14 cellular contexts compared by ENCODE assay signal in genomic region chr1:30029677-30030076, GRCh38.
DNase-seq lines count a peak whose midpoint lies in the region; ATAC-seq and TF ChIP-seq lines count a peak whose summit lies in the region.
"Had no signal": no experiment of that assay in that cellular context is flagged by ENCODE, and none has a peak within 500 bp of the region (broad histone marks: within the 10 kb centered on the region; RNA-seq: fewer than 3 reads in every experiment).

No MANE protein-coding gene starts in this region.

- H3K4me3 Mint-ChIP-seq in activated CD8-positive, alpha-beta memory T cell treated with anti-CD3 and anti-CD28 coated beads, Interleukin-2, amount 10 ng/mL, durations not matched to agents 7 days and 5 days = no peak overlapping the region
- H3K4me3 Mint-ChIP-seq in chondrocyte (ENCODE audit: unreplicated experiment) (no peak overlapping the region), osteocyte (ENCODE audit: unreplicated experiment) (no peak overlapping the region)
- H3K4me3 Mint-ChIP-seq: B cell; CD8-positive, alpha-beta T cell; GM23338 had no signal

- CTCF ChIA-PET in activated CD8-positive, alpha-beta memory T cell treated with anti-CD3 and anti-CD28 coated beads, Interleukin-2, amount 10 ng/mL, durations not matched to agents 7 days and 5 days (lab: Charles Lee) = no interaction called here

- no peak overlapping the region for H3K27ac Mint-ChIP-seq in activated CD8-positive, alpha-beta memory T cell treated with anti-CD3 and anti-CD28 coated beads, Interleukin-2, amount 10 ng/mL, durations not matched to agents 7 days and 5 days
- H3K27ac Mint-ChIP-seq in chondrocyte (ENCODE audit: unreplicated experiment) (no peak overlapping the region), osteocyte (ENCODE audit: unreplicated experiment) (no peak overlapping the region)
- H3K27ac Mint-ChIP-seq: B cell; CD8-positive, alpha-beta T cell; GM23338 had no signal

- TF ChIP-seq CTCF in chondrocyte (IDR thresholded peaks at IDR 0.05) = no peak
- TF ChIP-seq CTCF in osteocyte (IDR thresholded peaks at IDR 0.05) = no peak

- DNase-seq in activated CD8-positive, alpha-beta memory T cell treated with anti-CD3 and anti-CD28 coated beads, Interleukin-2, amount 10 ng/mL, durations not matched to agents 7 days and 5 days = peak; percentile 15
- DNase-seq in chondrocyte (ENCODE audit: low spot score) (peak; percentile 17), osteocyte (ENCODE audit: extremely low spot score, unreplicated experiment) (peak; percentile 57), ureter (ENCODE audit: low spot score) (peak; percentile 12), putamen (ENCODE audit: low spot score) (no peak)
- DNase-seq: Calu3; CD8-positive, alpha-beta T cell; DMS79 treated with DMSO at 0.1 percent for 48 hours; GF-D8; HCEC 1CT had no signal

- ATAC-seq in activated CD8-positive, alpha-beta memory T cell treated with anti-CD3 and anti-CD28 coated beads, Interleukin-2, amount 10 ng/mL, durations not matched to agents 7 days and 5 days = no peak
- no peak for ATAC-seq in HG02981 (IDR thresholded peaks at IDR 0.05; ENCODE audit: unreplicated experiment)
- ATAC-seq: CD8-positive, alpha-beta T cell; GM23338; HepG2 had no signal

- H3K4me1 Mint-ChIP-seq in activated CD8-positive, alpha-beta memory T cell treated with anti-CD3 and anti-CD28 coated beads, Interleukin-2, amount 10 ng/mL, durations not matched to agents 7 days and 5 days = no peaks in the 10 kb centered on the region
- H3K4me1 Mint-ChIP-seq in chondrocyte (ENCODE audit: low read depth) (peaks cover 3% of the 10 kb centered on the region), osteocyte (ENCODE audit: unreplicated experiment) (peaks cover 3% of the 10 kb centered on the region)
- H3K4me1 Mint-ChIP-seq: B cell, GM23338 had no signal

- H3K27me3 Mint-ChIP-seq in activated CD8-positive, alpha-beta memory T cell treated with anti-CD3 and anti-CD28 coated beads, Interleukin-2, amount 10 ng/mL, durations not matched to agents 7 days and 5 days = peaks cover 11% of the 10 kb centered on the region
- H3K27me3 Mint-ChIP-seq in chondrocyte (ENCODE audit: low read depth) (peaks cover 17% of the 10 kb centered on the region), osteocyte (ENCODE audit: unreplicated experiment) (peaks cover 12% of the 10 kb centered on the region)

- H3K9me3 Mint-ChIP-seq in activated CD8-positive, alpha-beta memory T cell treated with anti-CD3 and anti-CD28 coated beads, Interleukin-2, amount 10 ng/mL, durations not matched to agents 7 days and 5 days (ENCODE audit: low read depth) = peaks cover 4% of the 10 kb centered on the region
- H3K9me3 Mint-ChIP-seq in chondrocyte (ENCODE audit: low read depth) = peaks cover 3% of the 10 kb centered on the region
- no peaks in the 10 kb centered on the region for H3K9me3 Mint-ChIP-seq in osteocyte (ENCODE audit: unreplicated experiment)

- peaks cover 1% of the 10 kb centered on the region for H3K36me3 Mint-ChIP-seq in activated CD8-positive, alpha-beta memory T cell treated with anti-CD3 and anti-CD28 coated beads, Interleukin-2, amount 10 ng/mL, durations not matched to agents 7 days and 5 days
- H3K36me3 Mint-ChIP-seq in chondrocyte (ENCODE audit: low read depth) (peaks cover 1% of the 10 kb centered on the region), osteocyte (ENCODE audit: unreplicated experiment) (no peaks in the 10 kb centered on the region)
- H3K36me3 Mint-ChIP-seq: CD8-positive, alpha-beta T cell had no signal
